Comparison of ENCODE assay signal across 1 cellular context in the genomic region with DNA sequence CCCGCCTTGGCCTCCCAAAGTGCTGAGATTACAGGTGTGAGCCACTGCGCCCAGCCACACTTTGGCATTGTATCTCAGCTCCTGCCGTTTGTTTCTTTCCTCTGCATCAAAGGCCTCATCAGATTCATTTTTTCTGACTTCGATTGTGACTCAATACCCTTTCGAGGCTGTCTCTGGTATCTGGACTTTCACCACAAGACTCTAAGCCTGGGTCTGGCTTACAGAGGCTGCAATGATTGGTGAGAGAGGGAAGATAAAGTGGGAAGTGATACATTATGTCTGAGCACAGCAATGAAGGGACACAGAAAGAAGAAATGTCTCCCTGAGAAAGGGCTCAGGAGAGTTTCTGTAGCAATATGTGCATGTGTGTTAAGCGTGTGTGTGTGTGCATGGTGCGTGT.
TF ChIP-seq lines count a peak whose summit lies in the region.

No MANE protein-coding gene starts in this region.

TF ChIP-seq in IMR-90, 13 proteins besides CTCF, POLR2A, EP300 and RAD21 (continued from another document):
- TF ChIP-seq SMC3 (IDR thresholded peaks at IDR 0.05; ENCODE audit: low read depth, low read length): no peak
- TF ChIP-seq, protein P1, sequence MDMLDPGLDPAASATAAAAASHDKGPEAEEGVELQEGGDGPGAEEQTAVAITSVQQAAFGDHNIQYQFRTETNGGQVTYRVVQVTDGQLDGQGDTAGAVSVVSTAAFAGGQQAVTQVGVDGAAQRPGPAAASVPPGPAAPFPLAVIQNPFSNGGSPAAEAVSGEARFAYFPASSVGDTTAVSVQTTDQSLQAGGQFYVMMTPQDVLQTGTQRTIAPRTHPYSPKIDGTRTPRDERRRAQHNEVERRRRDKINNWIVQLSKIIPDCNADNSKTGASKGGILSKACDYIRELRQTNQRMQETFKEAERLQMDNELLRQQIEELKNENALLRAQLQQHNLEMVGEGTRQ (IDR thresholded peaks at IDR 0.05; ENCODE audit: low read depth, low read length): no peak
- TF ChIP-seq FOS (IDR thresholded peaks at IDR 0.05; ENCODE audit: low read depth, low read length): no peak
TF ChIP-seq in IMR-90: peak in this region for 0.
